8 cellular contexts compared by ENCODE assay signal in genomic region chr1:100132566-100133477, GRCh38. TPM values are rescaled to one million over a fixed set of nuclear protein-coding genes. Genes with fewer than 3 reads are reported as not detected.
A peak's percentile ranks its signal among the peaks of the same experiment; 100 is the strongest.
DNase-seq lines count a peak whose midpoint lies in the region; ATAC-seq and TF ChIP-seq lines count a peak whose summit lies in the region.

Gene SASS6 (minus strand): TSS chr1:100132930. CDS start chr1:100132814, 116 bp downstream.
A gene with protein sequence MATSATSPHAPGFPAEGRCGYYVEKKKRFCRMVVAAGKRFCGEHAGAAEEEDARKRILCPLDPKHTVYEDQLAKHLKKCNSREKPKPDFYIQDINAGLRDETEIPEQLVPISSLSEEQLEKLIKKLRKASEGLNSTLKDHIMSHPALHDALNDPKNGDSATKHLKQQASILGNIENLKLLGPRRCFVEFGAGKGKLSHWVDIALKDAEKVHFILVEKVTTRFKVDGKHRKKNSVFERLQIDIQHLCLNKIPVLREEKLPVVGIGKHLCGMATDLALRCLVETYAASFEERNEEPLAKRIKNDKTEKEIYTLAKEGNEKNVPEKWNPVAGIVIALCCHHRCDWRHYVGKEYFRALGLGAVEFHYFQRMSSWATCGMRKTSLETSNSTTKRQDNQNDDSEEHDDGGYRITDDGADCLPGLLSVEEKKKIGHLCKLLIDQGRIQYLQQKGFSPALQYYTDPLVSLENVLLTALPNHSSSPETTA (plus strand): TSS chr1:100133163. CDS start chr1:100133169, 6 bp downstream.

- ATAC-seq in GM21717 (IDR thresholded peaks at IDR 0.05; ENCODE audit: unreplicated experiment) = peak; percentile 88

- peak within 1 kb of the TSS; percentile 98 for H3K4me3 Mint-ChIP-seq in activated T-cell treated with anti-CD3 and anti-CD28 coated beads, Interleukin-2, amount 50 U/mL, for 24 hours

- peak within 1 kb of the TSS; percentile 77 for H3K9ac ChIP-seq in mucosa of stomach (ENCODE audit: low read length)

- peak within 1 kb of the TSS; percentile 98 for H3K27ac Mint-ChIP-seq in activated T-cell treated with anti-CD3 and anti-CD28 coated beads, Interleukin-2, amount 50 U/mL, for 24 hours

- H3K27me3 ChIP-seq in esophagus (ENCODE audit: control insufficient read depth in 1 of 2, insufficient read depth in 2 of 2, low read length in 2 of 2) (no peaks in the 10 kb centered on the region), mucosa of stomach (ENCODE audit: control insufficient read depth, insufficient read depth, low read length) (no peaks in the 10 kb centered on the region)

- peaks cover 42% of the 10 kb centered on the region for H3K36me3 Mint-ChIP-seq in activated T-cell treated with anti-CD3 and anti-CD28 coated beads, Interleukin-2, amount 50 U/mL, for 24 hours (ENCODE audit: low read depth)

- no peaks in the 10 kb centered on the region for H3K27me3 Mint-ChIP-seq in activated T-cell treated with anti-CD3 and anti-CD28 coated beads, Interleukin-2, amount 50 U/mL, for 24 hours

- no peaks in the 10 kb centered on the region for H3K36me3 ChIP-seq in esophagus (ENCODE audit: control insufficient read depth in 2 of 2, insufficient read depth in 2 of 2, low read length in 1 of 2)
- H3K36me3 ChIP-seq in mucosa of stomach (ENCODE audit: control insufficient read depth, insufficient read depth, low read length) = no peaks in the 10 kb centered on the region

- 0% methylated on average over 57 of the region's 57 CpGs for WGBS in esophagus, 2 donors

- peaks cover 42% of the 10 kb centered on the region for H3K4me1 Mint-ChIP-seq in activated T-cell treated with anti-CD3 and anti-CD28 coated beads, Interleukin-2, amount 50 U/mL, for 24 hours (ENCODE audit: low read depth)

- DNase-seq in DMS153 treated with DMSO at 0.1 percent for 48 hours (lab: John Stamatoyannopoulos, UW; ENCODE audit: unreplicated experiment) = peak; percentile 93
- peak; percentile 98 for DNase-seq in KBM-7
- DNase-seq in activated T-cell treated with anti-CD3 and anti-CD28 coated beads, Interleukin-2, amount 50 U/mL, for 24 hours = peak; percentile 91
- peak; percentile 85 to 86 for DNase-seq in stimulated activated CD8-positive, alpha-beta memory T cell treated with anti-CD3 and anti-CD28 coated beads, Interleukin-7, amount 100 ng/mL, for 1 hour (ENCODE audit: low read depth in 2 of 2)

- in situ Hi-C loops in KBM-7 (cut with MboI; ENCODE audit: low pct_unique_long_range_greater_than_20kb, low sequenced_read_pairs) = no loop called here

- H3K4me1 ChIP-seq in esophagus (ENCODE audit: control insufficient read depth in 2 of 2, insufficient read depth in 2 of 2, low read length in 1 of 2) = no peaks in the 10 kb centered on the region
- no peaks in the 10 kb centered on the region for H3K4me1 ChIP-seq in mucosa of stomach (ENCODE audit: control insufficient read depth, insufficient read depth, low read length)

- H3K9me3 ChIP-seq in esophagus (ENCODE audit: control insufficient read depth in 2 of 2, insufficient read depth in 1 of 2, low read depth in 1 of 2, low read length in 1 of 2) = no peaks in the 10 kb centered on the region
- H3K9me3 ChIP-seq in mucosa of stomach (ENCODE audit: control insufficient read depth, low read length) = no peaks in the 10 kb centered on the region

- H3K9me3 Mint-ChIP-seq in activated T-cell treated with anti-CD3 and anti-CD28 coated beads, Interleukin-2, amount 50 U/mL, for 24 hours = no peaks in the 10 kb centered on the region

- peak within 1 kb of the TSS; percentile 31 to 83 for H3K27ac ChIP-seq in esophagus (ENCODE audit: low read depth in 2 of 2, low read length in 1 of 2)

- H3K4me3 ChIP-seq in esophagus (ENCODE audit: low read depth in 1 of 2, low read length in 2 of 2) (peak within 1 kb of the TSS; percentile 77 to 99), mucosa of stomach (ENCODE audit: low read length) (peak within 1 kb of the TSS; percentile 80)

TF ChIP-seq in PFSK-1, 5 proteins besides CTCF, POLR2A, EP300 and RAD21:
- TF ChIP-seq FOXP2 (optimal IDR thresholded peaks at IDR 0.05; ENCODE audit: borderline replicate concordance, extremely low read depth, extremely low read length, insufficient read depth) (peak; percentile 13), SIN3A (IDR thresholded peaks at IDR 0.05; ENCODE audit: borderline replicate concordance, insufficient read depth, low read length) (peak; percentile 95; the same call in 1 of the 2 replicates), POLR2AphosphoS5 (IDR thresholded peaks at IDR 0.05; ENCODE audit: low read depth, low read length) (peak; percentile 93), TAF1 (IDR thresholded peaks at IDR 0.05; ENCODE audit: borderline replicate concordance, insufficient read depth, low read length) (peak; percentile 90)
- TF ChIP-seq, protein P1, sequence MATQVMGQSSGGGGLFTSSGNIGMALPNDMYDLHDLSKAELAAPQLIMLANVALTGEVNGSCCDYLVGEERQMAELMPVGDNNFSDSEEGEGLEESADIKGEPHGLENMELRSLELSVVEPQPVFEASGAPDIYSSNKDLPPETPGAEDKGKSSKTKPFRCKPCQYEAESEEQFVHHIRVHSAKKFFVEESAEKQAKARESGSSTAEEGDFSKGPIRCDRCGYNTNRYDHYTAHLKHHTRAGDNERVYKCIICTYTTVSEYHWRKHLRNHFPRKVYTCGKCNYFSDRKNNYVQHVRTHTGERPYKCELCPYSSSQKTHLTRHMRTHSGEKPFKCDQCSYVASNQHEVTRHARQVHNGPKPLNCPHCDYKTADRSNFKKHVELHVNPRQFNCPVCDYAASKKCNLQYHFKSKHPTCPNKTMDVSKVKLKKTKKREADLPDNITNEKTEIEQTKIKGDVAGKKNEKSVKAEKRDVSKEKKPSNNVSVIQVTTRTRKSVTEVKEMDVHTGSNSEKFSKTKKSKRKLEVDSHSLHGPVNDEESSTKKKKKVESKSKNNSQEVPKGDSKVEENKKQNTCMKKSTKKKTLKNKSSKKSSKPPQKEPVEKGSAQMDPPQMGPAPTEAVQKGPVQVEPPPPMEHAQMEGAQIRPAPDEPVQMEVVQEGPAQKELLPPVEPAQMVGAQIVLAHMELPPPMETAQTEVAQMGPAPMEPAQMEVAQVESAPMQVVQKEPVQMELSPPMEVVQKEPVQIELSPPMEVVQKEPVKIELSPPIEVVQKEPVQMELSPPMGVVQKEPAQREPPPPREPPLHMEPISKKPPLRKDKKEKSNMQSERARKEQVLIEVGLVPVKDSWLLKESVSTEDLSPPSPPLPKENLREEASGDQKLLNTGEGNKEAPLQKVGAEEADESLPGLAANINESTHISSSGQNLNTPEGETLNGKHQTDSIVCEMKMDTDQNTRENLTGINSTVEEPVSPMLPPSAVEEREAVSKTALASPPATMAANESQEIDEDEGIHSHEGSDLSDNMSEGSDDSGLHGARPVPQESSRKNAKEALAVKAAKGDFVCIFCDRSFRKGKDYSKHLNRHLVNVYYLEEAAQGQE (IDR thresholded peaks at IDR 0.05; ENCODE audit: insufficient read depth in 1 of 2, low read depth in 2 of 2, low read length in 2 of 2) = peak; percentile 11 to 61; a peak in 3 of 4 replicates

RNA-seq across cellular contexts. Expression of gene SASS6, which starts in this region (rescaled TPM):
- 1.6 TPM for polyA plus RNA-seq in PFSK-1 (2012; ENCODE audit: insufficient read length, low read depth)
- polyA plus RNA-seq in esophagus = 1 to 10 TPM; 1.9 to 2.0 TPM

RNA-seq across cellular contexts. Expression of the second gene that starts in this region (rescaled TPM):
- polyA plus RNA-seq in PFSK-1 (2012; ENCODE audit: insufficient read length, low read depth) = 9.3 TPM
- polyA plus RNA-seq in esophagus = 10 to 100 TPM in 1 of 2 donors, 1 to 10 TPM in 1; 7.5 to 11.7 TPM

Comparison
In these comparisons a context has a peak if more than half of its experiments do, and no peak if none do; other contexts are left out.
1. Peak in every context shown above with its lines: DNase-seq, ATAC-seq, H3K4me3 ChIP-seq and H3K27ac ChIP-seq.